Comparison of ENCODE assay signal across 19 cellular contexts in genomic region chr22:46678785-46679700, GRCh38. TPM values are rescaled to one million over a fixed set of nuclear protein-coding genes. Genes with fewer than 3 reads are reported as not detected.
DNase-seq lines count a peak whose midpoint lies in the region; ATAC-seq, FAIRE-seq and TF ChIP-seq lines count a peak whose summit lies in the region.
"Had no signal": no experiment of that assay in that cellular context is flagged by ENCODE, and none has a peak within 500 bp of the region (broad histone marks: within the 10 kb centered on the region; RNA-seq: fewer than 3 reads in every experiment).

No MANE protein-coding gene starts in this region.

- ATAC-seq in HG03095 (IDR thresholded peaks at IDR 0.05; ENCODE audit: unreplicated experiment) (no peak), HepG2 (no peak)

- WGBS in mesenchymal stem cell: 93% methylated on average over 43 of the region's 44 CpGs
- 94% methylated on average over 43 of the region's 44 CpGs for WGBS in HepG2 (ENCODE audit: low lambda C conversion rate)

- H3K14ac ChIP-seq in mesenchymal stem cell (ENCODE audit: low read length in 2 of 2): no peak overlapping the region

- H3K9ac ChIP-seq in mesenchymal stem cell (ENCODE audit: low read length) (peak overlapping the region; percentile 55), HepG2 (ENCODE audit: insufficient read depth, low read depth, low read length) (no peak overlapping the region)

- H3K4ac ChIP-seq in mesenchymal stem cell (ENCODE audit: low read depth in 1 of 2, low read length in 2 of 2): no peak overlapping the region

- no peak overlapping the region for H3K4me3 ChIP-seq in AG10803 (ENCODE audit: low read length)
- H3K4me3 ChIP-seq in choroid plexus epithelial cell (ENCODE audit: low read depth, low read length): no peak overlapping the region
- no peak overlapping the region for H3K4me3 ChIP-seq in mesenchymal stem cell (ENCODE audit: insufficient read depth in 1 of 2, low read depth in 1 of 2, low read length in 2 of 2)
- H3K4me3 ChIP-seq in HepG2 (replicated peaks in 1 of 3; ENCODE audit: insufficient read depth in 1 of 3, low read depth in 2 of 3, low read length in 3 of 3): no peak overlapping the region
- H3K4me3 ChIP-seq: cardiac muscle cell, Peyer's patch, thyroid gland had no signal

- in situ Hi-C loops in HepG2 (cut with HindIII; ENCODE audit: extremely low pct_ligation_motif_present, low pct_unique_long_range_greater_than_20kb): no loop called here

- H2BK5ac ChIP-seq in mesenchymal stem cell (ENCODE audit: low read depth, low read length, poor library complexity, severe bottlenecking): no peak overlapping the region

- H3K27me3 Mint-ChIP-seq in immature natural killer cell (ENCODE audit: low read depth in 3 of 3): peaks cover 2 to 6% (median 3%) of the 10 kb centered on the region in 3 donors
- H3K27me3 Mint-ChIP-seq: activated CD4-positive, alpha-beta T cell treated with anti-CD3 and anti-CD28 coated beads, Interleukin-2, amount 10 ng/mL, durations not matched to agents 24 days and 14 days; activated naive CD4-positive, alpha-beta T cell treated with anti-CD3 and anti-CD28 coated beads, Interleukin-2, amount 10 ng/mL, durations not matched to agents 7 days and 5 days; CD4-positive, alpha-beta memory T cell had no signal

- no peaks in the 10 kb centered on the region for H3K27me3 ChIP-seq in mesenchymal stem cell (ENCODE audit: control insufficient read depth in 1 of 2, insufficient read depth in 1 of 2, low read length in 2 of 2)
- H3K27me3 ChIP-seq in HepG2 (ENCODE audit: control insufficient read depth in 1 of 2, insufficient read depth in 2 of 2, low read length in 2 of 2): no peaks in the 10 kb centered on the region
- H3K27me3 ChIP-seq: cardiac muscle cell, Peyer's patch, thyroid gland had no signal

- peaks cover 0 to 3% (median 0%) of the 10 kb centered on the region in 3 donors for H3K36me3 Mint-ChIP-seq in immature natural killer cell

- H2AFZ ChIP-seq in mesenchymal stem cell (ENCODE audit: low read depth, low read length) (no peak overlapping the region), HepG2 (ENCODE audit: low read length) (no peak overlapping the region)

- no peak overlapping the region for H3K27ac ChIP-seq in mesenchymal stem cell (ENCODE audit: low read length, poor library complexity, severe bottlenecking)
- no peak overlapping the region for H3K27ac ChIP-seq in HepG2 (ENCODE audit: extremely low read length, insufficient read depth, low read length)
- H3K27ac ChIP-seq: cardiac muscle cell, thyroid gland had no signal

- no peak overlapping the region for H2BK15ac ChIP-seq in mesenchymal stem cell (ENCODE audit: low read depth, poor library complexity, severe bottlenecking)

- no peaks in the 10 kb centered on the region for H3K9me3 Mint-ChIP-seq in immature natural killer cell
- H3K9me3 Mint-ChIP-seq: activated CD4-positive, alpha-beta T cell treated with anti-CD3 and anti-CD28 coated beads, Interleukin-2, amount 10 ng/mL, durations not matched to agents 24 days and 14 days; activated naive CD4-positive, alpha-beta T cell treated with anti-CD3 and anti-CD28 coated beads, Interleukin-2, amount 10 ng/mL, durations not matched to agents 7 days and 5 days; CD4-positive, alpha-beta memory T cell; HFFc6 had no signal

- H3K23ac ChIP-seq in mesenchymal stem cell (ENCODE audit: low read length in 2 of 2): no peak overlapping the region

- no peak overlapping the region for H4K8ac ChIP-seq in mesenchymal stem cell (ENCODE audit: low read length)

- H3K27ac Mint-ChIP-seq in immature natural killer cell: no peak overlapping the region
- H3K27ac Mint-ChIP-seq: activated CD4-positive, alpha-beta T cell treated with anti-CD3 and anti-CD28 coated beads, Interleukin-2, amount 10 ng/mL, durations not matched to agents 24 days and 14 days; activated naive CD4-positive, alpha-beta T cell treated with anti-CD3 and anti-CD28 coated beads, Interleukin-2, amount 10 ng/mL, durations not matched to agents 7 days and 5 days; HFFc6 had no signal

- DNase-seq in AG10803 (ENCODE audit: low read depth) (peak; percentile 34), GM03348 (ENCODE audit: low spot score) (peak; percentile 74), choroid plexus epithelial cell (ENCODE audit: low read depth) (peak; percentile 41), mesenchymal stem cell (no peak), immature natural killer cell (no peak), HepG2 (ENCODE audit: low spot score) (no peak)
- DNase-seq: activated CD4-positive, alpha-beta T cell treated with anti-CD3 and anti-CD28 coated beads, Interleukin-2, amount 10 ng/mL, durations not matched to agents 24 days and 14 days; activated CD8-positive, alpha-beta memory T cell treated with anti-CD3 and anti-CD28 coated beads, Interleukin-2, amount 50 U/mL, for 48 hours; activated naive CD4-positive, alpha-beta T cell treated with anti-CD3 and anti-CD28 coated beads, Interleukin-2, amount 10 ng/mL, durations not matched to agents 7 days and 5 days; CD4-positive, alpha-beta memory T cell; HFFc6; NCI-H1694; NCI-H2227 treated with DMSO at 0.1 percent for 48 hours; Peyer's patch; stimulated activated CD4-positive, alpha-beta T cell treated with anti-CD3 and anti-CD28 coated beads, Interleukin-4, amount 100 ng/mL, for 24 hours; thyroid gland had no signal

- no peak overlapping the region for H4K91ac ChIP-seq in mesenchymal stem cell (ENCODE audit: low read length)

- intact Hi-C loops in HepG2 (cut with micrococcal nuclease; ENCODE audit: unreplicated experiment): no loop called here

- TF ChIP-seq EP300 in HepG2 (IDR thresholded peaks at IDR 0.05; ENCODE audit: low read depth in 2 of 2, low read length in 2 of 2) (no peak), HepG2 (CRISPR knock-in tag; IDR thresholded peaks at IDR 0.05; ENCODE audit: borderline replicate concordance) (no peak)

- CTCF ChIA-PET in HepG2 (lab: Yijun Ruan, JAX; ENCODE audit: low intra/inter-chr PET ratio, low total read pairs): no interaction called here

- peaks cover 5% of the 10 kb centered on the region in 2 donors for H3K4me1 Mint-ChIP-seq in immature natural killer cell

- H3K4me2 ChIP-seq in mesenchymal stem cell (ENCODE audit: low read length, poor library complexity, severe bottlenecking) (no peak overlapping the region), HepG2 (ENCODE audit: low read depth, low read length) (no peak overlapping the region)

- no peak for FAIRE-seq in HepG2 (lab: Jason Lieb, UNC)
- FAIRE-seq: HTR-8/SVneo had no signal

- no peak overlapping the region for H3K4me3 Mint-ChIP-seq in immature natural killer cell
- H3K4me3 Mint-ChIP-seq: activated CD4-positive, alpha-beta T cell treated with anti-CD3 and anti-CD28 coated beads, Interleukin-2, amount 10 ng/mL, durations not matched to agents 24 days and 14 days; activated naive CD4-positive, alpha-beta T cell treated with anti-CD3 and anti-CD28 coated beads, Interleukin-2, amount 10 ng/mL, durations not matched to agents 7 days and 5 days; CD4-positive, alpha-beta memory T cell; HFFc6 had no signal

- H2BK12ac ChIP-seq in mesenchymal stem cell (ENCODE audit: low read length in 2 of 2): no peak overlapping the region

- TF ChIP-seq CTCF in AG10803 (conservative IDR thresholded peaks at IDR 0.05; ENCODE audit: low read length) (no peak), choroid plexus epithelial cell (conservative IDR thresholded peaks at IDR 0.05; ENCODE audit: low read depth, low read length) (no peak), HepG2 (CRISPR knock-in tag; IDR thresholded peaks at IDR 0.05) (no peak)

- no peak overlapping the region for H3K18ac ChIP-seq in mesenchymal stem cell (ENCODE audit: low read depth in 1 of 2, low read length in 2 of 2)

- no peaks in the 10 kb centered on the region for H4K20me1 ChIP-seq in HepG2 (ENCODE audit: insufficient read depth, low read length)

- H3K79me1 ChIP-seq in mesenchymal stem cell (replicated peaks; ENCODE audit: low read length, poor library complexity, severe bottlenecking): peaks cover 5% of the 10 kb centered on the region

- TF ChIP-seq RAD21 in HepG2 (CRISPR knock-in tag; IDR thresholded peaks at IDR 0.05): no peak

- H2BK120ac ChIP-seq in mesenchymal stem cell (ENCODE audit: low read depth, low read length): no peak overlapping the region

- POLR2A ChIA-PET in HepG2 (lab: Yijun Ruan, JAX): no interaction called here

- H3K4me1 ChIP-seq in mesenchymal stem cell (ENCODE audit: control insufficient read depth, insufficient read depth, low read depth, low read length) (peaks cover 6% of the 10 kb centered on the region), HepG2 (ENCODE audit: insufficient read depth, low read length) (no peaks in the 10 kb centered on the region)
- H3K4me1 ChIP-seq: thyroid gland had no signal

- H2AK5ac ChIP-seq in mesenchymal stem cell (ENCODE audit: low read length, severe bottlenecking): no peak overlapping the region

- no peaks in the 10 kb centered on the region for H3K79me2 ChIP-seq in HepG2 (ENCODE audit: insufficient read depth, low read length)

- BruUV-seq in HepG2 (replicated peaks; lab: Mats Ljungman, UMichigan): no TSS peak

- TF ChIP-seq POLR2A in HepG2 (IDR thresholded peaks at IDR 0.05; ENCODE audit: insufficient read depth in 1 of 2, low read depth in 2 of 2, low read length in 2 of 2): no peak

- H3K9me3 ChIP-seq in mesenchymal stem cell (ENCODE audit: control insufficient read depth, low read length) (no peaks in the 10 kb centered on the region), HepG2 (ENCODE audit: low read length) (no peaks in the 10 kb centered on the region)
- H3K9me3 ChIP-seq: Peyer's patch, thyroid gland had no signal

- H3K36me3 ChIP-seq in mesenchymal stem cell (ENCODE audit: control insufficient read depth in 1 of 2, insufficient read depth in 2 of 2, low read depth in 1 of 2, low read length in 2 of 2) (peaks cover 22 to 58% of the 10 kb centered on the region in 2 experiments), HepG2 (replicated peaks in 1 of 2; ENCODE audit: control insufficient read depth in 1 of 2, insufficient read depth in 2 of 2, low read length in 2 of 2) (peaks cover 2% of the 10 kb centered on the region in 2 experiments; a peak in 1 of 5 replicates)
- H3K36me3 ChIP-seq: cardiac muscle cell had no signal

RNA-seq across cellular contexts. Expression of gene GRAMD4, which starts 58.9 kb away (rescaled TPM):
- polyA plus RNA-seq in mesenchymal stem cell (2013, experiment 1 of 2): 5.1 TPM
- polyA plus RNA-seq in mesenchymal stem cell (2013, experiment 2 of 2): 5.0 TPM
- 10 to 100 TPM in 1 of 3 donors, 1 to 10 TPM in 2; 3.5 to 23.0 (median 4.1) TPM for polyA plus RNA-seq in immature natural killer cell
- 12.9 and 15.7 TPM in 2 replicates for total RNA-seq in HepG2 (2016; rRNA removed; fragmentation: Illumina TruSeq; extraction: Trizol)
- total RNA-seq in HepG2 (2016; cell fraction: cytosol; rRNA removed; fragmentation: Illumina TruSeq; extraction: Trizol; ENCODE audit: low read depth): 14.1 and 16.3 TPM in 2 replicates
- total RNA-seq in HepG2 (2016; cell fraction: insoluble cytoplasmic fraction; rRNA removed; fragmentation: Illumina TruSeq; extraction: Trizol): 6.4 and 16.5 TPM in 2 replicates
- 12.4 and 12.8 TPM in 2 replicates for total RNA-seq in HepG2 (2016; cell fraction: membrane; rRNA removed; fragmentation: Illumina TruSeq; extraction: Trizol)
- 23.1 and 33.6 TPM in 2 replicates for total RNA-seq in HepG2 (2016; cell fraction: nucleus; rRNA removed; fragmentation: Illumina TruSeq; extraction: Trizol)
- polyA plus RNA-seq in HepG2 (2011; rRNA removed): 15.2 and 16.8 TPM in 2 replicates
- polyA plus RNA-seq in HepG2 (2011; cell fraction: cytosol; rRNA removed): 9.6 and 13.3 TPM in 2 replicates
- 31.6 and 32.7 TPM in 2 replicates for polyA plus RNA-seq in HepG2 (2011; cell fraction: nucleus; rRNA removed)
- polyA plus RNA-seq in HepG2 (2012): 11.1 and 12.7 TPM in 2 replicates
- polyA plus RNA-seq in HepG2 (2016; cell fraction: cytosol; fragmentation: Illumina TruSeq; extraction: Trizol; ENCODE audit: low read depth): 2.2 and 2.8 TPM in 2 replicates
- 5.3 and 6.3 TPM in 2 replicates for polyA plus RNA-seq in HepG2 (2016; cell fraction: insoluble cytoplasmic fraction; fragmentation: Illumina TruSeq; extraction: Trizol; ENCODE audit: low read depth)
- 4.4 and 6.1 TPM in 2 replicates for polyA plus RNA-seq in HepG2 (2016; cell fraction: membrane; fragmentation: Illumina TruSeq; extraction: Trizol; ENCODE audit: low read depth)
- 20.4 and 22.4 TPM in 2 replicates for polyA plus RNA-seq in HepG2 (2016; cell fraction: nucleus; fragmentation: Illumina TruSeq; extraction: Trizol; ENCODE audit: insufficient read depth, low read depth)
- 27.9 and 38.7 TPM in 2 replicates for polyA minus RNA-seq in HepG2 (2011; rRNA and poly(A)+ RNA removed; ENCODE audit: low replicate concordance)
- 10.0 and 13.9 TPM in 2 replicates for polyA minus RNA-seq in HepG2 (2011; cell fraction: cytosol; rRNA and poly(A)+ RNA removed)
- polyA minus RNA-seq in HepG2 (2011; cell fraction: nucleus; rRNA and poly(A)+ RNA removed): 18.5 and 30.2 TPM in 2 replicates

RNA-seq across cellular contexts. Expression of gene CERK, which starts 59.0 kb away (rescaled TPM):
- 29.4 TPM for polyA plus RNA-seq in mesenchymal stem cell (2013, experiment 1 of 2)
- 29.3 TPM for polyA plus RNA-seq in mesenchymal stem cell (2013, experiment 2 of 2)
- polyA plus RNA-seq in immature natural killer cell (10 to 100 TPM; 31.1 to 59.4 (median 38.9) TPM), HepG2 (2011; rRNA removed) (41.9 and 49.5 TPM in 2 replicates)
- total RNA-seq in HepG2 (2016; rRNA removed; fragmentation: Illumina TruSeq; extraction: Trizol): 40.3 and 41.8 TPM in 2 replicates
- 33.8 and 34.8 TPM in 2 replicates for total RNA-seq in HepG2 (2016; cell fraction: cytosol; rRNA removed; fragmentation: Illumina TruSeq; extraction: Trizol; ENCODE audit: low read depth)
- total RNA-seq in HepG2 (2016; cell fraction: insoluble cytoplasmic fraction; rRNA removed; fragmentation: Illumina TruSeq; extraction: Trizol): 36.2 and 38.6 TPM in 2 replicates
- total RNA-seq in HepG2 (2016; cell fraction: membrane; rRNA removed; fragmentation: Illumina TruSeq; extraction: Trizol): 63.0 and 65.4 TPM in 2 replicates
- total RNA-seq in HepG2 (2016; cell fraction: nucleus; rRNA removed; fragmentation: Illumina TruSeq; extraction: Trizol): 26.0 and 34.7 TPM in 2 replicates
- 38.6 and 42.2 TPM in 2 replicates for polyA plus RNA-seq in HepG2 (2011; cell fraction: cytosol; rRNA removed)
- 42.7 and 45.1 TPM in 2 replicates for polyA plus RNA-seq in HepG2 (2011; cell fraction: nucleus; rRNA removed)
- 38.6 and 44.4 TPM in 2 replicates for polyA plus RNA-seq in HepG2 (2012)
- polyA plus RNA-seq in HepG2 (2016; cell fraction: cytosol; fragmentation: Illumina TruSeq; extraction: Trizol; ENCODE audit: low read depth): 31.4 and 34.6 TPM in 2 replicates
- polyA plus RNA-seq in HepG2 (2016; cell fraction: insoluble cytoplasmic fraction; fragmentation: Illumina TruSeq; extraction: Trizol; ENCODE audit: low read depth): 32.4 and 37.2 TPM in 2 replicates
- polyA plus RNA-seq in HepG2 (2016; cell fraction: membrane; fragmentation: Illumina TruSeq; extraction: Trizol; ENCODE audit: low read depth): 47.9 and 48.5 TPM in 2 replicates
- polyA plus RNA-seq in HepG2 (2016; cell fraction: nucleus; fragmentation: Illumina TruSeq; extraction: Trizol; ENCODE audit: insufficient read depth, low read depth): 42.2 and 46.3 TPM in 2 replicates
- polyA minus RNA-seq in HepG2 (2011; rRNA and poly(A)+ RNA removed; ENCODE audit: low replicate concordance): 29.1 and 59.9 TPM in 2 replicates
- 26.6 and 33.8 TPM in 2 replicates for polyA minus RNA-seq in HepG2 (2011; cell fraction: cytosol; rRNA and poly(A)+ RNA removed)
- 39.4 and 41.5 TPM in 2 replicates for polyA minus RNA-seq in HepG2 (2011; cell fraction: nucleus; rRNA and poly(A)+ RNA removed)

Comparison
In these comparisons a context has a peak if more than half of its experiments do, and no peak if none do; other contexts are left out.
1. DNase-seq: peak in AG10803 (single experiment), GM03348 (single experiment) and choroid plexus epithelial cell (single experiment); none in mesenchymal stem cell (single experiment), immature natural killer cell (0 of 3) and HepG2 (single experiment).